ENCODE assay signal across 24 cellular contexts in genomic region chr3:71162221-71162620, GRCh38.
A peak's percentile ranks its signal among the peaks of the same experiment; 100 is the strongest.
DNase-seq lines count a peak whose midpoint lies in the region; ATAC-seq, FAIRE-seq and TF ChIP-seq lines count a peak whose summit lies in the region.
"Had no signal": no experiment of that assay in that cellular context is flagged by ENCODE, and none has a peak within 500 bp of the region (broad histone marks: within the 10 kb centered on the region; RNA-seq: fewer than 3 reads in every experiment).

No MANE protein-coding gene starts in this region.

- H3K27me3 Mint-ChIP-seq in CD8-positive, alpha-beta T cell (ENCODE audit: low read depth) = no peaks in the 10 kb centered on the region
- H3K27me3 Mint-ChIP-seq: IgD-negative memory B cell, type B pancreatic cell had no signal

- TF ChIP-seq CTCF in SK-N-SH (IDR thresholded peaks at IDR 0.05) = no peak
- no peak for TF ChIP-seq CTCF in CD8-positive, alpha-beta T cell (IDR thresholded peaks at IDR 0.05)
- TF ChIP-seq CTCF in fibroblast of villous mesenchyme (IDR thresholded peaks at IDR 0.05; ENCODE audit: insufficient read depth, low read depth, low read length) = peak; percentile 15
- no peak for TF ChIP-seq CTCF in lower leg skin (IDR thresholded peaks at IDR 0.05)

- no peak overlapping the region for H2AFZ ChIP-seq in SK-N-SH (ENCODE audit: low read depth)
- H2AFZ ChIP-seq: GM23248 had no signal

- H3K9me3 Mint-ChIP-seq in CD8-positive, alpha-beta T cell = no peaks in the 10 kb centered on the region
- H3K9me3 Mint-ChIP-seq: IgD-negative memory B cell had no signal

- no peaks in the 10 kb centered on the region for H3K9me3 ChIP-seq in SK-N-SH
- no peaks in the 10 kb centered on the region for H3K9me3 ChIP-seq in CD8-positive, alpha-beta T cell (ENCODE audit: low read length)
- no peaks in the 10 kb centered on the region for H3K9me3 ChIP-seq in HAP-1
- H3K9me3 ChIP-seq: psoas muscle had no signal

- H3F3A ChIP-seq in SK-N-SH (replicated peaks; ENCODE audit: insufficient read depth) = no peaks in the 10 kb centered on the region

- in situ Hi-C loops in HAP-1 (cut with MboI; ENCODE audit: low sequenced_read_pairs) = no loop called here

- intact Hi-C loops in CD8-positive, alpha-beta T cell (cut with DNase I, micrococcal nuclease) = no loop called here
- intact Hi-C loops in lower leg skin (cut with DNase I; ENCODE audit: low total_unique reads) = no loop called here

- no peak overlapping the region for H3K4me3 ChIP-seq in SK-N-SH (ENCODE audit: low read depth in 2 of 2, low read length in 1 of 2)
- no peak overlapping the region for H3K4me3 ChIP-seq in CD8-positive, alpha-beta T cell (ENCODE audit: low read depth, low read length)
- H3K4me3 ChIP-seq in fibroblast of villous mesenchyme (ENCODE audit: low read depth, low read length) = no peak overlapping the region
- H3K4me3 ChIP-seq in lower leg skin (ENCODE audit: low read depth, poor library complexity, severe bottlenecking) = no peak overlapping the region
- no peak overlapping the region for H3K4me3 ChIP-seq in HAP-1
- H3K4me3 ChIP-seq: GM23248, lower lobe of right lung, psoas muscle had no signal

- no peaks in the 10 kb centered on the region for H3K27me3 ChIP-seq in SK-N-SH (ENCODE audit: insufficient read depth)
- H3K27me3 ChIP-seq in CD8-positive, alpha-beta T cell (ENCODE audit: insufficient read depth, low read length) = no peaks in the 10 kb centered on the region
- H3K27me3 ChIP-seq in HAP-1 (ENCODE audit: low read depth) = no peaks in the 10 kb centered on the region

- H3K4me3 Mint-ChIP-seq in CD8-positive, alpha-beta T cell = no peak overlapping the region
- H3K4me3 Mint-ChIP-seq: IgD-negative memory B cell, type B pancreatic cell had no signal

- no peak overlapping the region for H3K27ac ChIP-seq in SK-N-SH (ENCODE audit: low read depth in 2 of 2, low read length in 1 of 2)
- no peak overlapping the region for H3K27ac ChIP-seq in CD8-positive, alpha-beta T cell (ENCODE audit: low read depth, low read length)
- H3K27ac ChIP-seq: GM23248, lower lobe of right lung, psoas muscle had no signal

- no peak overlapping the region for H3K9ac ChIP-seq in SK-N-SH
- H3K9ac ChIP-seq: GM23248 had no signal

- CTCF ChIA-PET in SK-N-SH (lab: Yijun Ruan, JAX) = interaction anchor here (1.1 to 1.2 kb wide), 2 partner anchors 13 to 92 kb away, joined by 3 read pairs; no protein-coding TSS in a partner anchor
- CTCF ChIA-PET in CD8-positive, alpha-beta T cell (lab: Charles Lee) = no interaction called here

- peaks cover 9% of the 10 kb centered on the region; the same call in 1 of the 2 replicates for H3K79me2 ChIP-seq in SK-N-SH (ENCODE audit: insufficient read depth)

- H3K9me2 ChIP-seq in SK-N-SH = no peaks in the 10 kb centered on the region

- peaks cover 0 to 11% of the 10 kb centered on the region in 2 experiments for H3K36me3 ChIP-seq in SK-N-SH (replicated peaks in 1 of 2; ENCODE audit: control insufficient read depth in 1 of 2, insufficient read depth in 2 of 2, low read length in 1 of 2)
- H3K36me3 ChIP-seq in CD8-positive, alpha-beta T cell (ENCODE audit: insufficient read depth, low read length) = no peaks in the 10 kb centered on the region
- no peaks in the 10 kb centered on the region for H3K36me3 ChIP-seq in HAP-1 (replicated peaks)
- H3K36me3 ChIP-seq: lower lobe of right lung had no signal

- peaks cover 70% of the 10 kb centered on the region for H3K36me3 Mint-ChIP-seq in CD8-positive, alpha-beta T cell

- ATAC-seq in SK-N-SH treated with all-trans-retinoic acid at 6 μM for 48 hours = no peak
- no peak for ATAC-seq in CD8-positive, alpha-beta T cell
- ATAC-seq: lower lobe of right lung, psoas muscle had no signal

- H3K4me1 ChIP-seq in SK-N-SH (ENCODE audit: control insufficient read depth in 1 of 2, insufficient read depth in 2 of 2, low read depth in 1 of 2, low read length in 1 of 2) = peaks cover 0 to 10% of the 10 kb centered on the region in 2 experiments; a peak in 2 of 4 replicates
- peaks cover 17% of the 10 kb centered on the region for H3K4me1 ChIP-seq in CD8-positive, alpha-beta T cell (ENCODE audit: insufficient read depth, low read length)
- peaks cover 7% of the 10 kb centered on the region for H3K4me1 ChIP-seq in HAP-1
- H3K4me1 ChIP-seq: psoas muscle had no signal

- no peak overlapping the region for H3K4me2 ChIP-seq in SK-N-SH

- no peaks in the 10 kb centered on the region for H4K20me1 ChIP-seq in SK-N-SH (ENCODE audit: insufficient read depth)

- WGBS in SK-N-SH (ENCODE audit: low lambda C conversion rate) = 94% methylated on average over 1 of the region's 1 CpG
- WGBS in lower leg skin, 2 donors = 91 to 95% methylated on average over 1 of the region's 1 CpG

- no peak for TF ChIP-seq EP300 in SK-N-SH (IDR thresholded peaks at IDR 0.05; ENCODE audit: borderline replicate concordance in 1 of 2, low read depth in 1 of 2, low read length in 1 of 2)

- no peak for DNase-seq in SK-N-SH
- DNase-seq in CD8-positive, alpha-beta T cell = no peak
- peak; percentile 3 for DNase-seq in RCC 7860 (ENCODE audit: low spot score)
- no peak for DNase-seq in fibroblast of villous mesenchyme (ENCODE audit: low read depth)
- DNase-seq in lower leg skin (ENCODE audit: low spot score in 2 of 2) = no peak
- no peak for DNase-seq in HAP-1 (ENCODE audit: low spot score in 2 of 2)
- DNase-seq in NCI-H1930 (lab: John Stamatoyannopoulos, UW) = no peak
- DNase-seq: 8988T; activated CD4-positive, CD25-positive, alpha-beta regulatory T cell; anterior cingulate cortex; caudate nucleus; COR-L47; dermis blood vessel endothelial cell; GM23248; lower lobe of right lung; NCI-H1105; psoas muscle; RPMI8226; T-helper 9 cell had no signal

- H3K27ac Mint-ChIP-seq in CD8-positive, alpha-beta T cell = peak overlapping the region; percentile 45
- H3K27ac Mint-ChIP-seq: IgD-negative memory B cell had no signal

- TF ChIP-seq RAD21 in SK-N-SH (IDR thresholded peaks at IDR 0.05; ENCODE audit: low read length) = 0 out of 2 replicates have a peak, but pooled peaks have one; percentile 12

- no peak for TF ChIP-seq POLR2A in lower leg skin (IDR thresholded peaks at IDR 0.05)

- peaks cover 62% of the 10 kb centered on the region for H3K4me1 Mint-ChIP-seq in CD8-positive, alpha-beta T cell (ENCODE audit: low read depth)

- POLR2A ChIA-PET in SK-N-SH (lab: Yijun Ruan, JAX) = no interaction called here
- POLR2A ChIA-PET in CD8-positive, alpha-beta T cell (lab: Charles Lee) = interaction anchor here (0.9 kb wide), 1 partner anchor 31 kb away, joined by 4 read pairs; no protein-coding TSS in a partner anchor

- FAIRE-seq in RCC 7860 (lab: Jason Lieb, UNC) = no peak
- FAIRE-seq: GM18507, keratinocyte had no signal

TF ChIP-seq in SK-N-SH, 30 proteins besides CTCF, POLR2A, EP300 and RAD21 (continues in another document):
- TF ChIP-seq PBX3 (IDR thresholded peaks at IDR 0.05) (no peak), NFIC (IDR thresholded peaks at IDR 0.05; ENCODE audit: borderline replicate concordance) (no peak)

TF ChIP-seq in SK-N-SH treated with all-trans-retinoic acid at 6 μM for 48 hours, 23 proteins besides CTCF, POLR2A, EP300 and RAD21 (continues in another document):
- no peak for TF ChIP-seq OSR1 (CRISPR knock-in tag; IDR thresholded peaks at IDR 0.05)
- no peak for TF ChIP-seq PATZ1 (CRISPR knock-in tag; IDR thresholded peaks at IDR 0.05; ENCODE audit: borderline replicate concordance)
- no peak for TF ChIP-seq TOX (CRISPR knock-in tag; IDR thresholded peaks at IDR 0.05; ENCODE audit: borderline replicate concordance)
- TF ChIP-seq ISL1 (CRISPR knock-in tag; IDR thresholded peaks at IDR 0.05) = no peak
- TF ChIP-seq ZFP30 (CRISPR knock-in tag; IDR thresholded peaks at IDR 0.05) = no peak
- no peak for TF ChIP-seq ZFP3 (CRISPR knock-in tag; IDR thresholded peaks at IDR 0.05)
- TF ChIP-seq ARNTL (CRISPR knock-in tag; IDR thresholded peaks at IDR 0.05; ENCODE audit: borderline replicate concordance, low read depth) = no peak
- TF ChIP-seq CSDC2 (CRISPR knock-in tag; IDR thresholded peaks at IDR 0.05) = no peak
- no peak for TF ChIP-seq CSRNP3 (CRISPR knock-in tag; IDR thresholded peaks at IDR 0.05)
